ENCODE assay signal across 22 cellular contexts in the genomic region with DNA sequence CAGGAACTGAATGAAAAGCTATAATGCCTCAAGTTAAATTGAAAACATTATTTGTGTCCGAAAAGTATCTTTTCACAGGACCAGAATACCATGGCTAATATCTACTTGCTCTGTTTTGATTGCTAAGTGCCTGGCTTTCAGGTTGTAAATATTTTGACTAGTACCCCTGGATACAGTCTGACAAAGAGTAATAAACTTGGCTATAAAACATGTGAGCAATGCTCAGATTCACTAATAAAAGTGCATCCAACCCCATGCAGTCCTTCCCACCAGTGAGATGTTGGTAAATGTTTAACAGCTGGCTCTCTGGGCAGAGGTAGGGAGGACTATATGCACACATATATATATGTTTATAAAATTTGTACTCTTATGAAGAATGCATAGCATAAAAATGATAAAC.
A peak's percentile ranks its signal among the peaks of the same experiment; 100 is the strongest.
DNase-seq lines count a peak whose midpoint lies in the region; ATAC-seq, FAIRE-seq and TF ChIP-seq lines count a peak whose summit lies in the region.
"Had no signal": no experiment of that assay in that cellular context is flagged by ENCODE, and none has a peak within 500 bp of the region (broad histone marks: within the 10 kb centered on the region; RNA-seq: fewer than 3 reads in every experiment).

No MANE protein-coding gene starts in this region.

- in situ Hi-C loops in mammary epithelial cell (cut with MboI; ENCODE audit: low sequenced_read_pairs in 2 of 2), result no loop called here

- 12% methylated on average over 1 of the region's 1 CpG for WGBS in A549 (ENCODE audit: missing lambda C conversion rate)
- WGBS in mammary epithelial cell (ENCODE audit: low coverage, missing lambda C conversion rate), result 50% methylated on average over 1 of the region's 1 CpG

- 0 out of 5 replicates have a peak, but pooled peaks have one; percentile 1 to 14 for TF ChIP-seq RAD21 in A549 (conservative IDR thresholded peaks at IDR 0.05 in 1 of 2, IDR thresholded peaks at IDR 0.05 in 1 of 2)

- H4K20me1 ChIP-seq in mammary epithelial cell (ENCODE audit: insufficient read depth, low read length) (no peaks in the 10 kb centered on the region), neural progenitor cell (ENCODE audit: low read depth) (no peaks in the 10 kb centered on the region)

- H3K79me2 ChIP-seq in mammary epithelial cell (ENCODE audit: insufficient read depth, low read length) (no peaks in the 10 kb centered on the region), neural progenitor cell (ENCODE audit: low read depth) (no peaks in the 10 kb centered on the region)

- no peak overlapping the region for H3K27ac Mint-ChIP-seq in neural progenitor cell
- H3K27ac Mint-ChIP-seq in natural killer cell treated with Interleukin-12 subunit alpha and Interleukin-12 subunit beta and Interleukin-15 and Interleukin-18, amount 100 ng/mL, for 72 hours, result no peak overlapping the region
- H3K27ac Mint-ChIP-seq: activated naive CD8-positive, alpha-beta T cell; CD8-positive, alpha-beta memory T cell had no signal

- peaks cover 6% of the 10 kb centered on the region for H3K9me3 Mint-ChIP-seq in neural progenitor cell
- no peaks in the 10 kb centered on the region for H3K9me3 Mint-ChIP-seq in natural killer cell treated with Interleukin-12 subunit alpha and Interleukin-12 subunit beta and Interleukin-15 and Interleukin-18, amount 100 ng/mL, for 72 hours

- H3K27me3 ChIP-seq in mammary epithelial cell (ENCODE audit: insufficient read depth, low read length) (no peaks in the 10 kb centered on the region), neural progenitor cell (no peaks in the 10 kb centered on the region)
- H3K27me3 ChIP-seq: brain microvascular endothelial cell, neutrophil, right lobe of liver had no signal

- CTCF ChIA-PET in A549 (lab: Yijun Ruan, JAX) (interaction anchor here (0.6 to 1.5 kb wide), 3 partner anchors 9 to 165 kb away, joined by 3 to 5 read pairs (median 3); no protein-coding TSS in a partner anchor), mammary epithelial cell (lab: Charles Lee; ENCODE audit: low non-redundant PET) (no interaction called here)

- POLR2A ChIA-PET in A549 (lab: Yijun Ruan, JAX), result no interaction called here

- H3K4me1 Mint-ChIP-seq in neural progenitor cell, result peaks cover 8% of the 10 kb centered on the region
- peaks cover 7 to 9% of the 10 kb centered on the region in 2 donors for H3K4me1 Mint-ChIP-seq in natural killer cell treated with Interleukin-12 subunit alpha and Interleukin-12 subunit beta and Interleukin-15 and Interleukin-18, amount 100 ng/mL, for 72 hours (ENCODE audit: low read depth in 2 of 2)

- H3K9me3 ChIP-seq in A549 (peaks cover 9% of the 10 kb centered on the region; the same call in 1 of the 3 replicates), mammary epithelial cell (replicated peaks; ENCODE audit: insufficient read depth, low read length) (no peaks in the 10 kb centered on the region), neural progenitor cell (ENCODE audit: low read depth) (no peaks in the 10 kb centered on the region)
- H3K9me3 ChIP-seq: neutrophil, right lobe of liver had no signal

- peak overlapping the region; percentile 58 for H3K4me2 ChIP-seq in A549
- no peak overlapping the region for H3K4me2 ChIP-seq in mammary epithelial cell (ENCODE audit: insufficient read depth, low read depth, low read length)
- no peak overlapping the region for H3K4me2 ChIP-seq in neural progenitor cell

- no peak overlapping the region for H3K9ac ChIP-seq in mammary epithelial cell (ENCODE audit: insufficient read depth, low read length)
- H3K9ac ChIP-seq in neural progenitor cell, result no peak overlapping the region

- H3K36me3 Mint-ChIP-seq in neural progenitor cell, result no peaks in the 10 kb centered on the region
- peaks cover 19% of the 10 kb centered on the region for H3K36me3 Mint-ChIP-seq in natural killer cell treated with Interleukin-12 subunit alpha and Interleukin-12 subunit beta and Interleukin-15 and Interleukin-18, amount 100 ng/mL, for 72 hours

- ATAC-seq in A549 (peak; percentile 94 to 97), GM19463 (IDR thresholded peaks at IDR 0.05; ENCODE audit: unreplicated experiment) (no peak)
- no peak for ATAC-seq in natural killer cell treated with Interleukin-12 subunit alpha and Interleukin-12 subunit beta and Interleukin-15 and Interleukin-18, amount 100 ng/mL, for 72 hours
- ATAC-seq: right lobe of liver had no signal

- no peak for TF ChIP-seq POLR2A in A549 (IDR thresholded peaks at IDR 0.05; ENCODE audit: low read length)

- intact Hi-C loops in mammary epithelial cell (cut with micrococcal nuclease), result no loop called here

- peak overlapping the region; percentile 62 to 70 for H3K27ac ChIP-seq in A549
- H3K27ac ChIP-seq in mammary epithelial cell (ENCODE audit: insufficient read depth, low read depth, low read length), result no peak overlapping the region
- no peak overlapping the region for H3K27ac ChIP-seq in neural progenitor cell
- H3K27ac ChIP-seq: brain microvascular endothelial cell, neutrophil, right lobe of liver had no signal

- dilution Hi-C loops in mammary epithelial cell (cut with HindIII; ENCODE audit: low sequenced_read_pairs), result no loop called here

- BruUV-seq in mammary epithelial cell (replicated peaks; lab: Mats Ljungman, UMichigan), result no TSS peak

- no peak overlapping the region for H3K4me3 Mint-ChIP-seq in neural progenitor cell
- no peak overlapping the region for H3K4me3 Mint-ChIP-seq in natural killer cell treated with Interleukin-12 subunit alpha and Interleukin-12 subunit beta and Interleukin-15 and Interleukin-18, amount 100 ng/mL, for 72 hours
- H3K4me3 Mint-ChIP-seq: activated naive CD8-positive, alpha-beta T cell; CD8-positive, alpha-beta memory T cell had no signal

- H3K4me3 ChIP-seq in A549 (no peak overlapping the region), HFF-Myc (replicated peaks; ENCODE audit: low read depth, low read length) (no peak overlapping the region), mammary epithelial cell (replicated peaks in 1 of 3; ENCODE audit: insufficient read depth in 1 of 3, low read depth in 2 of 3, low read length in 3 of 3) (no peak overlapping the region), neural progenitor cell (no peak overlapping the region)
- H3K4me3 ChIP-seq: right lobe of liver had no signal

- DNase-seq in A549 (ENCODE audit: low read depth in 1 of 2, low spot score in 1 of 2) (peak; percentile 14 to 87), HFF-Myc (ENCODE audit: extremely low read depth, low read depth) (peak; percentile 38), mammary epithelial cell (peak; percentile 27), kidney tubule cell (ENCODE audit: low spot score) (peak; percentile 84), GM03348 (ENCODE audit: low spot score) (no peak), neural progenitor cell (ENCODE audit: low spot score) (no peak)
- no peak for DNase-seq in natural killer cell treated with Interleukin-12 subunit alpha and Interleukin-12 subunit beta and Interleukin-15 and Interleukin-18, amount 100 ng/mL, for 72 hours (ENCODE audit: low spot score)
- DNase-seq: activated CD4-positive, alpha-beta T cell treated with anti-CD3 and anti-CD28 coated beads, Interleukin-2, amount 50 U/mL, for 48 hours; activated T-cell treated with anti-CD3 and anti-CD28 coated beads, Interleukin-2, amount 50 U/mL, for 1 hour; brain microvascular endothelial cell; CD8-positive, alpha-beta memory T cell; EL; erythroblast; glutamatergic neuron; IMR-90; NCI-H2107; NCI-H69; right lobe of liver; stimulated activated CD4-positive, alpha-beta T cell treated with anti-CD3 and anti-CD28 coated beads, Interleukin-2, amount 100 ng/mL, for 24 hours had no signal

- peak in 1 of 2 experiments; percentile 62; a peak in 2 of 5 replicates for TF ChIP-seq EP300 in A549 (IDR thresholded peaks at IDR 0.05)

- H3K27me3 Mint-ChIP-seq in neural progenitor cell (ENCODE audit: insufficient read depth, low read depth), result no peaks in the 10 kb centered on the region
- peaks cover 2 to 5% of the 10 kb centered on the region in 2 donors for H3K27me3 Mint-ChIP-seq in natural killer cell treated with Interleukin-12 subunit alpha and Interleukin-12 subunit beta and Interleukin-15 and Interleukin-18, amount 100 ng/mL, for 72 hours
- H3K27me3 Mint-ChIP-seq: activated naive CD8-positive, alpha-beta T cell; CD8-positive, alpha-beta memory T cell had no signal

- no peak for FAIRE-seq in A549 (lab: Jason Lieb, UNC)

- peaks cover 22% of the 10 kb centered on the region for H3K4me1 ChIP-seq in A549
- H3K4me1 ChIP-seq in mammary epithelial cell (ENCODE audit: insufficient read depth, low read length), result peaks cover 2% of the 10 kb centered on the region
- peaks cover 9% of the 10 kb centered on the region for H3K4me1 ChIP-seq in neural progenitor cell

- no peak for TF ChIP-seq CTCF in A549 (IDR thresholded peaks at IDR 0.05)
- no peak for TF ChIP-seq CTCF in HFF-Myc (IDR thresholded peaks at IDR 0.05; ENCODE audit: low read depth, low read length, missing control alignments)
- TF ChIP-seq CTCF in mammary epithelial cell (conservative IDR thresholded peaks at IDR 0.05 in 1 of 2, IDR thresholded peaks at IDR 0.05 in 1 of 2; ENCODE audit: extremely low read depth in 1 of 2, insufficient read depth in 1 of 2, low read depth in 1 of 2, low read length in 2 of 2), result no peak
- no peak for TF ChIP-seq CTCF in neural progenitor cell (IDR thresholded peaks at IDR 0.05)

- H3F3A ChIP-seq in neural progenitor cell (ENCODE audit: low read depth), result peaks cover 9% of the 10 kb centered on the region

- H3K36me3 ChIP-seq in mammary epithelial cell (ENCODE audit: insufficient read depth, low read length) (no peaks in the 10 kb centered on the region), neural progenitor cell (no peaks in the 10 kb centered on the region)
- H3K36me3 ChIP-seq: brain microvascular endothelial cell, neutrophil, right lobe of liver had no signal

- no peak overlapping the region for H2AFZ ChIP-seq in mammary epithelial cell (ENCODE audit: low read depth, low read length)
- no peak overlapping the region for H2AFZ ChIP-seq in neural progenitor cell (replicated peaks)

TF ChIP-seq in A549, 52 proteins besides CTCF, POLR2A, EP300 and RAD21 (continues in another document):
- TF ChIP-seq GATA3 (IDR thresholded peaks at IDR 0.05; ENCODE audit: borderline replicate concordance) (peak; percentile 82), JUN (IDR thresholded peaks at IDR 0.05) (0 out of 5 replicates have a peak, but pooled peaks of 1 of the 2 experiments have one; percentile 19), HOXB13 (CRISPR knock-in tag; IDR thresholded peaks at IDR 0.05; ENCODE audit: low read depth) (0 out of 2 replicates have a peak, but pooled peaks have one; percentile 35), SMC3 (IDR thresholded peaks at IDR 0.05) (peak; percentile 27; the same call in 2 of the 3 replicates), ATOH8 (CRISPR knock-in tag; IDR thresholded peaks at IDR 0.05; ENCODE audit: low read depth) (no peak)

Comparison
In these comparisons a context has a peak if more than half of its experiments do, and no peak if none do; other contexts are left out.
1. ATAC-seq: peak in A549 (2 of 2); none in natural killer cell treated with Interleukin-12 subunit alpha and Interleukin-12 subunit beta and Interleukin-15 and Interleukin-18, amount 100 ng/mL, for 72 hours (0 of 2) and GM19463 (single experiment).
2. DNase-seq: peak in A549 (2 of 2), HFF-Myc (single experiment), mammary epithelial cell (single experiment) and kidney tubule cell (single experiment); none in GM03348 (single experiment), neural progenitor cell (single experiment) and natural killer cell treated with Interleukin-12 subunit alpha and Interleukin-12 subunit beta and Interleukin-15 and Interleukin-18, amount 100 ng/mL, for 72 hours (single experiment).
3. H3K27ac ChIP-seq: peak in A549 (2 of 2); none in mammary epithelial cell (single experiment) and neural progenitor cell (single experiment).